In genomic region chr2:64651590-64651989, GRCh38 we compare ENCODE assay signal across 8 cellular contexts. TPM values are rescaled to one million over a fixed set of nuclear protein-coding genes. Genes with fewer than 3 reads are reported as not detected.
DNase-seq lines count a peak whose midpoint lies in the region; ATAC-seq, FAIRE-seq and TF ChIP-seq lines count a peak whose summit lies in the region.

No MANE protein-coding gene starts in this region.

- no peaks in the 10 kb centered on the region for H3K36me3 ChIP-seq in GM12878 (ENCODE audit: control insufficient read depth in 2 of 2, insufficient read depth in 2 of 2, low read length in 1 of 2)

- H3K4me3 ChIP-seq in AG04449 (ENCODE audit: low read depth, low read length) (peak overlapping the region; percentile 77), GM12878 (peak overlapping the region; percentile 95)

- H3K9me3 ChIP-seq in H9 (ENCODE audit: control insufficient read depth, low read depth, low read length): no peaks in the 10 kb centered on the region
- no peaks in the 10 kb centered on the region for H3K9me3 ChIP-seq in GM12878 (replicated peaks; ENCODE audit: control insufficient read depth, insufficient read depth, low read length)

- TF ChIP-seq CTCF in AG04449 (IDR thresholded peaks at IDR 0.05; ENCODE audit: insufficient read depth, low read length, missing control alignments) (no peak), H9 (conservative IDR thresholded peaks at IDR 0.05) (no peak), GM12878 (IDR thresholded peaks at IDR 0.05 in 2 of 3, conservative IDR thresholded peaks at IDR 0.05 in 1 of 3; ENCODE audit: control insufficient read depth in 2 of 3, extremely low read depth in 1 of 3, insufficient read depth in 1 of 3, low read depth in 3 of 3, low read length in 3 of 3) (no peak), nephron (IDR thresholded peaks at IDR 0.05; ENCODE audit: unreplicated experiment in 3 of 3) (no peak)

- H2BK12ac ChIP-seq in H9 (ENCODE audit: insufficient read length, low read depth, low read length): no peak overlapping the region

- no peak for TF ChIP-seq POLR2A in GM12878 (IDR thresholded peaks at IDR 0.05; ENCODE audit: low read depth, low read length)

- no peak overlapping the region for H2AK5ac ChIP-seq in H9 (ENCODE audit: insufficient read length, low read length)

- in situ Hi-C loops in GM12878 (cut with MboI) (no loop called here), KBM-7 (cut with MboI; ENCODE audit: low pct_unique_long_range_greater_than_20kb, low sequenced_read_pairs) (no loop called here)

- DNase-seq in AG04449 (ENCODE audit: low read depth, low spot score) (no peak), H9 (no peak), GM12878 (ENCODE audit: low read depth, low spot score) (no peak), NCI-H1436 treated with DMSO at 0.1 percent for 48 hours (lab: John Stamatoyannopoulos, UW) (no peak), KBM-7 (no peak)

- no peak overlapping the region for H2BK5ac ChIP-seq in H9 (ENCODE audit: insufficient read length, low read length)

- H3K9me3 Mint-ChIP-seq in H9 (no peaks in the 10 kb centered on the region), nephron (no peaks in the 10 kb centered on the region)

- no peak overlapping the region for H3K4ac ChIP-seq in H9 (ENCODE audit: low read depth, low read length)

- no peak overlapping the region for H2BK15ac ChIP-seq in H9 (ENCODE audit: low read depth, low read length)

- no peak overlapping the region for H3T11ph ChIP-seq in H9 (ENCODE audit: low read length)

- H3K4me3 Mint-ChIP-seq in H9 (peak overlapping the region; percentile 34 to 80; a peak in 2 of 5 replicates), nephron (peak overlapping the region; percentile 84 to 93 (median 92))

- no peak overlapping the region for H2AFZ ChIP-seq in H9 (ENCODE audit: low read length)
- H2AFZ ChIP-seq in GM12878 (ENCODE audit: control insufficient read depth, low read depth, low read length): no peak overlapping the region

- ATAC-seq in GM12878: no peak
- ATAC-seq in HG02970 (IDR thresholded peaks at IDR 0.05; ENCODE audit: low FRiP score, unreplicated experiment): no peak
- ATAC-seq in GM19035 (IDR thresholded peaks at IDR 0.05; ENCODE audit: unreplicated experiment): no peak

- no peak for TF ChIP-seq EP300 in GM12878 (IDR thresholded peaks at IDR 0.05; ENCODE audit: borderline replicate concordance in 1 of 2, control insufficient read depth in 1 of 2, low read depth in 2 of 2, low read length in 2 of 2)

- no CpG with 5 or more reads among the region's 4 CpGs for WGBS in H9 (ENCODE audit: extremely low coverage, insufficient read length, low lambda C conversion rate)
- 14% methylated on average over 4 of the region's 4 CpGs for WGBS in GM12878 (ENCODE audit: insufficient coverage, insufficient replicate concordance, low lambda C conversion rate, missing lambda C conversion rate)

- H3K27ac ChIP-seq in H9 (ENCODE audit: insufficient read length, low read depth, low read length): no peak overlapping the region
- H3K27ac ChIP-seq in GM12878 (ENCODE audit: control insufficient read depth, insufficient read depth): peak overlapping the region; percentile 77

- H4K20me1 ChIP-seq in H9 (ENCODE audit: control insufficient read depth, insufficient read depth, insufficient read length): no peaks in the 10 kb centered on the region
- 0 out of 2 replicates have a peak, but pooled peaks cover 4% of the 10 kb centered on the region for H4K20me1 ChIP-seq in GM12878 (ENCODE audit: control insufficient read depth, insufficient read depth)

- no peak overlapping the region for H3K9ac ChIP-seq in H9 (ENCODE audit: extremely low read depth, insufficient read length, low read length)
- peak overlapping the region; percentile 85 for H3K9ac ChIP-seq in GM12878 (ENCODE audit: control insufficient read depth, insufficient read depth, low read length)

- no peak for TF ChIP-seq RAD21 in GM12878 (IDR thresholded peaks at IDR 0.05; ENCODE audit: insufficient read depth, low read depth, low read length)

- H3K27ac Mint-ChIP-seq in H9 (no peak overlapping the region), nephron (peak overlapping the region; percentile 84 to 95 (median 90))

- intact Hi-C loops in GM12878 (cut with micrococcal nuclease; ENCODE audit: unreplicated experiment): loop anchor here (5.0 kb wide), 2 partner anchors 266 to 336 kb away; partner anchors contain the start of gene SLC1A4

- H3K23ac ChIP-seq in H9 (ENCODE audit: insufficient read length, low read depth, low read length): no peak overlapping the region

- SMC1A ChIA-PET in GM12878 (lab: Charles Lee; ENCODE audit: uncharacterized antibody, unreplicated experiment): interaction anchor here (0.6 to 33.0 kb wide), 35 partner anchors 7 to 511 kb away, joined by 3 to 945 read pairs (median 7); partner anchors contain the start of gene AFTPH

- H4K5ac ChIP-seq in H9 (ENCODE audit: insufficient read length, low read depth, low read length): no peak overlapping the region

- peaks cover 38 to 41% of the 10 kb centered on the region in 2 experiments for H3K4me1 Mint-ChIP-seq in H9
- H3K4me1 Mint-ChIP-seq in nephron: peaks cover 77% of the 10 kb centered on the region

- FAIRE-seq in GM12878 (lab: Jason Lieb, UNC): no peak

- H3K79me2 ChIP-seq in H9 (ENCODE audit: insufficient read depth, low read length) (0 out of 2 replicates have a peak, but pooled peaks cover 3% of the 10 kb centered on the region), GM12878 (ENCODE audit: control insufficient read depth, insufficient read depth, low read length) (peaks cover 93% of the 10 kb centered on the region)

- no peak overlapping the region for H3K56ac ChIP-seq in H9 (ENCODE audit: insufficient read length, low read depth, low read length)

- H3K79me1 ChIP-seq in H9 (ENCODE audit: insufficient read depth, low read depth, low read length, poor library complexity, severe bottlenecking): no peaks in the 10 kb centered on the region

- RAD21 ChIA-PET in GM12878 (lab: Charles Lee; ENCODE audit: unreplicated experiment): interaction anchor here (0.5 to 15.4 kb wide), 30 partner anchors 7 to 520 kb away, joined by 3 to 514 read pairs (median 12); partner anchors contain the start of genes AFTPH and CEP68

- CTCF ChIA-PET in AG04449 (lab: Yijun Ruan, JAX): interaction anchor here (0.7 to 14.2 kb wide), 18 partner anchors 9 to 320 kb away, joined by 3 to 128 read pairs (median 4); no protein-coding TSS in a partner anchor
- CTCF ChIA-PET in GM12878 (lab: Yijun Ruan, JAX): interaction anchor here (0.6 to 14.2 kb wide), 30 partner anchors 7 to 480 kb away, joined by 3 to 154 read pairs (median 6); partner anchors contain the start of gene AFTPH

- no peak overlapping the region for H2BK120ac ChIP-seq in H9 (ENCODE audit: low read depth, low read length, poor library complexity, severe bottlenecking)

- H3K4me1 ChIP-seq in H9 (ENCODE audit: insufficient read depth, low read length) (peaks cover 2% of the 10 kb centered on the region; the same call in 1 of the 2 replicates), GM12878 (ENCODE audit: control insufficient read depth, insufficient read depth, low read length) (peaks cover 33% of the 10 kb centered on the region)

- no peak overlapping the region for H4K91ac ChIP-seq in H9 (ENCODE audit: insufficient read length, low read depth, low read length)

- H3K27me3 Mint-ChIP-seq in H9 (ENCODE audit: low read depth): peaks cover 45% of the 10 kb centered on the region
- H3K27me3 Mint-ChIP-seq in nephron (ENCODE audit: low read depth): no peaks in the 10 kb centered on the region

- POLR2A ChIA-PET in AG04449 (lab: Yijun Ruan, JAX): interaction anchor here (5.0 kb wide), 1 partner anchor 99 kb away, joined by 60 read pairs; no protein-coding TSS in a partner anchor
- POLR2A ChIA-PET in GM12878 (lab: Charles Lee): interaction anchor here (0.8 to 11.4 kb wide), 20 partner anchors 11 to 633 kb away, joined by 3 to 195 read pairs (median 6); no protein-coding TSS in a partner anchor

- H4K8ac ChIP-seq in H9 (replicated peaks; ENCODE audit: insufficient read length, low read depth, low read length): no peak overlapping the region

- no peaks in the 10 kb centered on the region for H3K36me3 Mint-ChIP-seq in H9 (ENCODE audit: insufficient read depth in 1 of 3, low read depth in 3 of 3)
- no peaks in the 10 kb centered on the region for H3K36me3 Mint-ChIP-seq in nephron (ENCODE audit: low read depth)

- BruUV-seq in GM12878 (replicated peaks; lab: Mats Ljungman, UMichigan): no TSS peak

- no peak overlapping the region for H3K4me2 ChIP-seq in H9 (ENCODE audit: insufficient read depth, insufficient read length, low read length)
- H3K4me2 ChIP-seq in GM12878 (ENCODE audit: control insufficient read depth, insufficient read depth): peak overlapping the region; percentile 78

- peaks cover 18% of the 10 kb centered on the region for H3K23me2 ChIP-seq in H9 (ENCODE audit: insufficient read length, low read depth, low read length, poor library complexity, severe bottlenecking)

- H3K14ac ChIP-seq in H9 (ENCODE audit: insufficient read depth, low read length): no peak overlapping the region

- H2BK20ac ChIP-seq in H9 (ENCODE audit: low read depth, low read length, poor library complexity, severe bottlenecking): no peak overlapping the region

- H3K18ac ChIP-seq in H9 (ENCODE audit: insufficient read length, low read depth, low read length): no peak overlapping the region

- H3K27me3 ChIP-seq in H9 (ENCODE audit: insufficient read depth, low read length) (no peaks in the 10 kb centered on the region; the same call in 1 of the 2 replicates), GM12878 (replicated peaks in 1 of 2; ENCODE audit: control insufficient read depth in 2 of 2, insufficient read depth in 2 of 2, low read length in 1 of 2) (no peaks in the 10 kb centered on the region)

RNA-seq across cellular contexts. Expression of gene SERTAD2, which starts 2.1 kb away (rescaled TPM):
- total RNA-seq in H9 (2021) (3.5 and 3.7 TPM in 2 replicates), GM12878 (2014; rRNA removed) (11.5 and 14.4 TPM in 2 replicates), GM12878 (2014; rRNA removed; fragmentation: Illumina TruSeq; extraction: Trizol) (12.0 and 12.5 TPM in 2 replicates), GM12878 (2021) (27.8 and 28.5 TPM in 2 replicates)
- total RNA-seq in GM12878 (2013; cell fraction: nucleolus; rRNA removed): 31.9 and 37.0 TPM in 2 replicates
- polyA plus RNA-seq in GM12878 (2011; ENCODE audit: low read depth): 27.5 TPM
- polyA plus RNA-seq in GM12878 (2011; rRNA removed) (22.5 and 23.5 TPM in 2 replicates), GM12878 (2014; fragmentation: Illumina TruSeq; extraction: Trizol) (24.8 and 25.0 TPM in 2 replicates), GM12878 (2014; fragmentation: Nextera tagmentation; extraction: Ambion mirVana) (1 to 10 TPM; 7.9 TPM), GM12878 (2014; rRNA removed) (28.6 and 28.7 TPM in 2 replicates), GM12878 (2016; fragmentation: Nextera tagmentation; extraction: Ambion mirVana) (10 to 100 TPM; 19.4 to 20.8 TPM)
- polyA plus RNA-seq in GM12878 (2011; cell fraction: cytosol; rRNA removed): 27.5 and 27.6 TPM in 2 replicates
- 30.6 and 44.1 TPM in 2 replicates for polyA plus RNA-seq in GM12878 (2011; cell fraction: nucleus; rRNA removed)
- 19.6 and 29.4 TPM in 2 replicates for polyA plus RNA-seq in GM12878 (2012)
- polyA minus RNA-seq in GM12878 (2011; rRNA and poly(A)+ RNA removed): 30.0 and 30.9 TPM in 2 replicates
- polyA minus RNA-seq in GM12878 (2011; cell fraction: cytosol; rRNA and poly(A)+ RNA removed): 20.3 and 32.3 TPM in 2 replicates
- 59.5 and 130 TPM in 2 replicates for polyA minus RNA-seq in GM12878 (2011; cell fraction: nucleus; rRNA and poly(A)+ RNA removed)

Comparison
In these comparisons a context has a peak if more than half of its experiments do, and no peak if none do; other contexts are left out.
1. H3K27ac Mint-ChIP-seq: peak in nephron (3 of 3); none in H9 (0 of 3).